Comparison of ENCODE assay signal across 13 cellular contexts in the genomic region with DNA sequence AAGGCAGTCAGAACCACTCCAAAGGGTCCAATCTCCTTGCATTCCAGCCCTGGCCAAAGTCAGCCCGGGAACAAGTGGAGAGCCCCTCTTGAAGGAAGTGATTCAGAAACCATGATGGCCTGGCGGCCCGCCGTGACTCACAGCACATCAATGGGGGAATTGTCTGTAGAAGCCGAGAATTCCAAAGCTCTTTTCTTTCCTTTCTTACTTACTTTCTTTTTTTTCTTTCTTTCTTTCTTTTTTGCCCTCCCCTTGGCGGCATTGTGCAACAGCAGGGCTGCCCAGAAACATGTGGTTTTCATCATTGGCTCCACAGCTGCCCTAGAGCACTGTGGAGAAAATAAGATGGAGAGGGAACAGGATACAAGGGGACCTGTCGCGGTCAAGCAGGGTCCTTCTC.
DNase-seq lines count a peak whose midpoint lies in the region; ATAC-seq and TF ChIP-seq lines count a peak whose summit lies in the region.
"Had no signal": no experiment of that assay in that cellular context is flagged by ENCODE, and none has a peak within 500 bp of the region (broad histone marks: within the 10 kb centered on the region; RNA-seq: fewer than 3 reads in every experiment).

No MANE protein-coding gene starts in this region.

- intact Hi-C loops in mammary epithelial cell (cut with micrococcal nuclease), result loop anchor here (2.0 to 10.0 kb wide), 2 partner anchors 84 to 326 kb away; no protein-coding TSS in a partner anchor
- intact Hi-C loops in stomach (cut with DNase I; ENCODE audit: low total_unique reads), result no loop called here

- peak overlapping the region; percentile 32 for H3K4me3 ChIP-seq in GM23248
- H3K4me3 ChIP-seq in mammary epithelial cell (replicated peaks in 1 of 3; ENCODE audit: insufficient read depth in 1 of 3, low read depth in 2 of 3, low read length in 3 of 3), result no peak overlapping the region
- no peak overlapping the region for H3K4me3 ChIP-seq in stomach
- H3K4me3 ChIP-seq: cardiac muscle cell had no signal

- no peaks in the 10 kb centered on the region for H3K79me2 ChIP-seq in GM23248 (ENCODE audit: insufficient read depth)
- H3K79me2 ChIP-seq in mammary epithelial cell (ENCODE audit: insufficient read depth, low read length), result no peaks in the 10 kb centered on the region

- no peaks in the 10 kb centered on the region for H3K27me3 ChIP-seq in GM23248 (replicated peaks; ENCODE audit: insufficient read depth)
- no peaks in the 10 kb centered on the region for H3K27me3 ChIP-seq in mammary epithelial cell (ENCODE audit: insufficient read depth, low read length)
- no peaks in the 10 kb centered on the region for H3K27me3 ChIP-seq in stomach

- H3K36me3 ChIP-seq in GM23248 (ENCODE audit: low read depth) (no peaks in the 10 kb centered on the region), mammary epithelial cell (ENCODE audit: insufficient read depth, low read length) (no peaks in the 10 kb centered on the region), stomach (no peaks in the 10 kb centered on the region)
- H3K36me3 ChIP-seq: cardiac muscle cell had no signal

- no peaks in the 10 kb centered on the region for H3K9me2 ChIP-seq in GM23248 (ENCODE audit: insufficient read depth)

- H3F3A ChIP-seq in GM23248 (ENCODE audit: insufficient read depth), result peaks cover 31% of the 10 kb centered on the region

- in situ Hi-C loops in GM23248 (cut with MboI) (loop anchor here (25.0 kb wide), 1 partner anchor 326 kb away; no protein-coding TSS in a partner anchor), mammary epithelial cell (cut with MboI; ENCODE audit: low sequenced_read_pairs in 2 of 2) (loop anchor here (5.0 to 25.0 kb wide), 2 partner anchors 136 to 326 kb away; no protein-coding TSS in a partner anchor)

- DNase-seq in GM23248, result peak; percentile 94
- DNase-seq in mammary epithelial cell, result peak; percentile 85
- DNase-seq in iris pigment epithelial cell (ENCODE audit: low read depth), result peak; percentile 77
- DNase-seq in stomach, result no peak
- DNase-seq in activated T-cell treated with anti-CD3 and anti-CD28 coated beads, Interleukin-2, amount 50 U/mL, for 48 hours, result no peak
- no peak for DNase-seq in globus pallidus (ENCODE audit: low spot score)
- DNase-seq: activated CD8-positive, alpha-beta T cell treated with anti-CD3 and anti-CD28 coated beads, Interleukin-2, amount 10 ng/mL, durations not matched to agents 7 days and 5 days; DND-41; NCI-H1092 treated with DMSO at 0.1 percent for 48 hours; retina had no signal

- ATAC-seq in HG03097 (IDR thresholded peaks at IDR 0.05; ENCODE audit: low FRiP score, unreplicated experiment) (no peak), GM19023 (IDR thresholded peaks at IDR 0.05; ENCODE audit: unreplicated experiment) (no peak)
- ATAC-seq: activated CD8-positive, alpha-beta T cell treated with anti-CD3 and anti-CD28 coated beads, Interleukin-2, amount 10 ng/mL, durations not matched to agents 7 days and 5 days had no signal

- H3K4me2 ChIP-seq in GM23248 (ENCODE audit: unreplicated experiment) (peak overlapping the region; percentile 63), mammary epithelial cell (ENCODE audit: insufficient read depth, low read depth, low read length) (peak overlapping the region; percentile 43)

- no peak overlapping the region for H2AFZ ChIP-seq in GM23248
- peak overlapping the region; percentile 33 for H2AFZ ChIP-seq in mammary epithelial cell (ENCODE audit: low read depth, low read length)

- TF ChIP-seq CTCF in mammary epithelial cell (conservative IDR thresholded peaks at IDR 0.05 in 1 of 2, IDR thresholded peaks at IDR 0.05 in 1 of 2; ENCODE audit: extremely low read depth in 1 of 2, insufficient read depth in 1 of 2, low read depth in 1 of 2, low read length in 2 of 2) (no peak), stomach (IDR thresholded peaks at IDR 0.05) (no peak)

- dilution Hi-C loops in mammary epithelial cell (cut with HindIII; ENCODE audit: low sequenced_read_pairs), result no loop called here

- no TSS peak for BruUV-seq in mammary epithelial cell (replicated peaks; lab: Mats Ljungman, UMichigan)

- WGBS in GM23248 (ENCODE audit: low coverage in 1 of 2, low lambda C conversion rate in 2 of 2, missing lambda C conversion rate in 2 of 2), 2 experiments, result 3 to 5% methylated on average over 8 of the region's 8 CpGs
- 4% methylated on average over 8 of the region's 8 CpGs for WGBS in mammary epithelial cell (ENCODE audit: low coverage, missing lambda C conversion rate)
- WGBS in stomach, 5 donors, result 64 to 83% (median 79%) methylated on average over 8 of the region's 8 CpGs

- no peaks in the 10 kb centered on the region for H3K9me3 ChIP-seq in GM23248 (ENCODE audit: low read depth)
- H3K9me3 ChIP-seq in mammary epithelial cell (replicated peaks; ENCODE audit: insufficient read depth, low read length), result no peaks in the 10 kb centered on the region
- no peaks in the 10 kb centered on the region for H3K9me3 ChIP-seq in stomach

- H3K4me1 ChIP-seq in GM23248 (ENCODE audit: insufficient read depth), result peaks cover 29% of the 10 kb centered on the region
- H3K4me1 ChIP-seq in mammary epithelial cell (ENCODE audit: insufficient read depth, low read length), result peaks cover 33% of the 10 kb centered on the region
- no peaks in the 10 kb centered on the region for H3K4me1 ChIP-seq in stomach

- H4K20me1 ChIP-seq in GM23248 (ENCODE audit: insufficient read depth) (no peaks in the 10 kb centered on the region), mammary epithelial cell (ENCODE audit: insufficient read depth, low read length) (no peaks in the 10 kb centered on the region)

- no peak for TF ChIP-seq POLR2A in stomach (IDR thresholded peaks at IDR 0.05)

- CTCF ChIA-PET in mammary epithelial cell (lab: Charles Lee; ENCODE audit: low non-redundant PET), result interaction anchor here (0.6 to 2.8 kb wide), 2 partner anchors 136 to 465 kb away, joined by 3 to 46 read pairs; no protein-coding TSS in a partner anchor

- H3K27ac ChIP-seq in GM23248 (peak overlapping the region; percentile 49), mammary epithelial cell (ENCODE audit: insufficient read depth, low read depth, low read length) (peak overlapping the region; percentile 28), stomach (peak overlapping the region in 4 of 5 donors; percentile 15 to 63 (median 46))
- H3K27ac ChIP-seq: cardiac muscle cell had no signal

- TF ChIP-seq EP300 in stomach (IDR thresholded peaks at IDR 0.05), result no peak

- no peak overlapping the region for H3K9ac ChIP-seq in GM23248
- no peak overlapping the region for H3K9ac ChIP-seq in mammary epithelial cell (ENCODE audit: insufficient read depth, low read length)

Comparison
In these comparisons a context has a peak if more than half of its experiments do, and no peak if none do; other contexts are left out.
1. DNase-seq: peak in GM23248 (single experiment), mammary epithelial cell (single experiment) and iris pigment epithelial cell (single experiment); none in stomach (single experiment), activated T-cell treated with anti-CD3 and anti-CD28 coated beads, Interleukin-2, amount 50 U/mL, for 48 hours (0 of 2) and globus pallidus (single experiment).
2. Peak in every context shown above with its lines, with median percentiles within 50 percentile points of each other: H3K27ac ChIP-seq.